1 cellular context compared by ENCODE assay signal in genomic region chr9:32706004-32706749, GRCh38.
TF ChIP-seq lines count a peak whose summit lies in the region.

No MANE protein-coding gene starts in this region.

TF ChIP-seq in K562, 482 proteins besides CTCF, POLR2A, EP300 and RAD21:
- TF ChIP-seq CBFA2T3 (IDR thresholded peaks at IDR 0.05) = peak; percentile 15; the same call in 1 of the 2 replicates
- TF ChIP-seq, protein P1, sequence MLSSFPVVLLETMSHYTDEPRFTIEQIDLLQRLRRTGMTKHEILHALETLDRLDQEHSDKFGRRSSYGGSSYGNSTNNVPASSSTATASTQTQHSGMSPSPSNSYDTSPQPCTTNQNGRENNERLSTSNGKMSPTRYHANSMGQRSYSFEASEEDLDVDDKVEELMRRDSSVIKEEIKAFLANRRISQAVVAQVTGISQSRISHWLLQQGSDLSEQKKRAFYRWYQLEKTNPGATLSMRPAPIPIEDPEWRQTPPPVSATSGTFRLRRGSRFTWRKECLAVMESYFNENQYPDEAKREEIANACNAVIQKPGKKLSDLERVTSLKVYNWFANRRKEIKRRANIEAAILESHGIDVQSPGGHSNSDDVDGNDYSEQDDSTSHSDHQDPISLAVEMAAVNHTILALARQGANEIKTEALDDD (IDR thresholded peaks at IDR 0.05) = peak; percentile 14; the same call in 1 of the 2 replicates
- TF ChIP-seq ZNF75A (CRISPR knock-in tag; IDR thresholded peaks at IDR 0.05) = no peak
- TF ChIP-seq VEZF1 (CRISPR knock-in tag; IDR thresholded peaks at IDR 0.05) = peak; percentile 23; the same call in 1 of the 2 replicates
- no peak for TF ChIP-seq ARNT (IDR thresholded peaks at IDR 0.05)
- TF ChIP-seq THAP7 (CRISPR knock-in tag; IDR thresholded peaks at IDR 0.05) = no peak
- TF ChIP-seq NFIC (IDR thresholded peaks at IDR 0.05) = 0 out of 2 replicates have a peak, but pooled peaks have one; percentile 38
